Comparison of ENCODE assay signal across 17 cellular contexts in the genomic region with DNA sequence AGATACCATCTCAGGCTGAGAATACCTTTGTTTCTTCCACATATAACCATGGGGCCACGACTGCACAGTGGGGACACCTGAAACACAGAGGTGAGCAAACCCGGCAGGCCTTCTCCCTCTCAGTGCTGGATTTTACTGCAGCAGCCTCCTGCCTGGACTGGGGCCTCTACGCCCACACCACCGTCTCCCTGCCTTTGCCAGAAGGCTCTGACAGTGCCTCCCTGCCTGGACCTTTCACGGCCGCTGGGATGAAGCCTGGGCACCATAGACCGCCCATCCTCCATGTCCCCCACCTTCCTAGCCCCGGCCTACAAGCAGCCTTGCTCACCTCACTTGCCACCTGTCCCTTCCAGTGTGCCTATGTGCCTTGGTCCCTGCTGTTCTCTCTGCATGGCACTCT.
DNase-seq lines count a peak whose midpoint lies in the region; ATAC-seq and TF ChIP-seq lines count a peak whose summit lies in the region.
"Had no signal": no experiment of that assay in that cellular context is flagged by ENCODE, and none has a peak within 500 bp of the region (broad histone marks: within the 10 kb centered on the region; RNA-seq: fewer than 3 reads in every experiment).

No MANE protein-coding gene starts in this region.

- H3K9me3 ChIP-seq in HEK293 (ENCODE audit: control insufficient read depth, insufficient read depth, low read depth, low read length) (no peaks in the 10 kb centered on the region), T-helper 17 cell (ENCODE audit: control insufficient read depth, low read length, poor library complexity, severe bottlenecking) (no peaks in the 10 kb centered on the region), endodermal cell (ENCODE audit: control insufficient read depth, low read length) (no peaks in the 10 kb centered on the region)
- H3K9me3 ChIP-seq: BE2C had no signal

- DNase-seq in T-helper 17 cell (no peak), neural crest cell (ENCODE audit: low read depth, low spot score) (no peak), G401 (ENCODE audit: low spot score) (no peak), endodermal cell (no peak), KG1 (lab: John Stamatoyannopoulos, UW) (no peak), DMS 273 treated with DMSO at 0.1 percent for 48 hours (lab: John Stamatoyannopoulos, UW) (no peak)
- DNase-seq in stimulated activated effector memory CD8-positive, alpha-beta T cell treated with anti-CD3 and anti-CD28 coated beads, Interleukin-12 subunit alpha, Interleukin-12 subunit beta, amount 100 ng/mL, for 72 hours (ENCODE audit: low spot score in 2 of 2), result no peak
- DNase-seq: BE2C; C1 segment of cervical spinal cord; CD4-positive, CD25-positive, alpha-beta regulatory T cell; CD8-positive, alpha-beta memory T cell; COR-L47; GDM1; HCEC 1CT; HFFc6 had no signal

- in situ Hi-C loops in G401 (cut with HindIII; ENCODE audit: low sequenced_read_pairs), result no loop called here

- H3K4me1 ChIP-seq in HEK293 (ENCODE audit: control insufficient read depth, insufficient read depth, low read length), result no peaks in the 10 kb centered on the region
- no peaks in the 10 kb centered on the region for H3K4me1 ChIP-seq in endodermal cell (ENCODE audit: control insufficient read depth, insufficient read depth, low read length)
- H3K4me1 ChIP-seq: BE2C had no signal

- H3K4me3 ChIP-seq in HEK293 (ENCODE audit: low read depth, low read length), result no peak overlapping the region
- no peak overlapping the region for H3K4me3 ChIP-seq in endodermal cell (ENCODE audit: low read length)
- H3K4me3 ChIP-seq: GM23338 had no signal

- H3K9me3 Mint-ChIP-seq in neural crest cell, result no peaks in the 10 kb centered on the region
- no peaks in the 10 kb centered on the region for H3K9me3 Mint-ChIP-seq in stimulated activated effector memory CD8-positive, alpha-beta T cell treated with anti-CD3 and anti-CD28 coated beads, Interleukin-12 subunit alpha, Interleukin-12 subunit beta, amount 100 ng/mL, for 72 hours
- H3K9me3 Mint-ChIP-seq in endodermal cell, result no peaks in the 10 kb centered on the region
- H3K9me3 Mint-ChIP-seq: CD8-positive, alpha-beta memory T cell; GM23338; HFFc6 had no signal

- H3K9ac ChIP-seq in endodermal cell (ENCODE audit: extremely low read depth, low read length, poor library complexity, severe bottlenecking), result no peak overlapping the region

- H3K27me3 Mint-ChIP-seq in T-helper 17 cell (peaks cover 2% of the 10 kb centered on the region), neural crest cell (ENCODE audit: low read depth) (no peaks in the 10 kb centered on the region), endodermal cell (ENCODE audit: insufficient read depth) (no peaks in the 10 kb centered on the region)
- H3K27me3 Mint-ChIP-seq: CD4-positive, CD25-positive, alpha-beta regulatory T cell had no signal

- H3K4me1 Mint-ChIP-seq in T-helper 17 cell, result peaks cover 5% of the 10 kb centered on the region
- no peaks in the 10 kb centered on the region for H3K4me1 Mint-ChIP-seq in neural crest cell
- H3K4me1 Mint-ChIP-seq in stimulated activated effector memory CD8-positive, alpha-beta T cell treated with anti-CD3 and anti-CD28 coated beads, Interleukin-12 subunit alpha, Interleukin-12 subunit beta, amount 100 ng/mL, for 72 hours, result peaks cover 11% of the 10 kb centered on the region
- H3K4me1 Mint-ChIP-seq in endodermal cell, result no peaks in the 10 kb centered on the region
- H3K4me1 Mint-ChIP-seq: GM23338 had no signal

- H3K27ac Mint-ChIP-seq in T-helper 17 cell (peak overlapping the region; percentile 19), neural crest cell (ENCODE audit: unreplicated experiment) (peak overlapping the region; percentile 84), endodermal cell (no peak overlapping the region)
- H3K27ac Mint-ChIP-seq in stimulated activated effector memory CD8-positive, alpha-beta T cell treated with anti-CD3 and anti-CD28 coated beads, Interleukin-12 subunit alpha, Interleukin-12 subunit beta, amount 100 ng/mL, for 72 hours, result peak overlapping the region; percentile 38
- H3K27ac Mint-ChIP-seq: GM23338, HFFc6 had no signal

- ATAC-seq in T-helper 17 cell, result no peak
- no peak for ATAC-seq in stimulated activated effector memory CD8-positive, alpha-beta T cell treated with anti-CD3 and anti-CD28 coated beads, Interleukin-12 subunit alpha, Interleukin-12 subunit beta, amount 100 ng/mL, for 72 hours
- ATAC-seq: GM23338 had no signal

- POLR2A ChIA-PET in HEK293 (lab: Yijun Ruan, JAX), result no interaction called here

- no peaks in the 10 kb centered on the region for H3K27me3 ChIP-seq in endodermal cell (ENCODE audit: control insufficient read depth, insufficient read depth, low read length, poor library complexity, severe bottlenecking)
- H3K27me3 ChIP-seq: BE2C had no signal

- H3K36me3 ChIP-seq in HEK293 (ENCODE audit: control insufficient read depth in 2 of 2, insufficient read depth in 1 of 2, low read length in 2 of 2) (no peaks in the 10 kb centered on the region), endodermal cell (ENCODE audit: control insufficient read depth, insufficient read depth, low read length) (no peaks in the 10 kb centered on the region)
- H3K36me3 ChIP-seq: BE2C had no signal

- H3K27ac ChIP-seq in HEK293 (ENCODE audit: extremely low read depth, low read depth, low read length) (no peak overlapping the region), endodermal cell (ENCODE audit: low read depth, low read length) (no peak overlapping the region)

- H3K4me3 Mint-ChIP-seq in T-helper 17 cell (no peak overlapping the region), neural crest cell (no peak overlapping the region), endodermal cell (no peak overlapping the region)
- H3K4me3 Mint-ChIP-seq in stimulated activated effector memory CD8-positive, alpha-beta T cell treated with anti-CD3 and anti-CD28 coated beads, Interleukin-12 subunit alpha, Interleukin-12 subunit beta, amount 100 ng/mL, for 72 hours, result no peak overlapping the region
- H3K4me3 Mint-ChIP-seq: CD4-positive, CD25-positive, alpha-beta regulatory T cell; CD8-positive, alpha-beta memory T cell; GM23338; HFFc6 had no signal

- H3K36me3 Mint-ChIP-seq in T-helper 17 cell (ENCODE audit: low read depth) (no peaks in the 10 kb centered on the region), neural crest cell (ENCODE audit: low read depth) (no peaks in the 10 kb centered on the region), endodermal cell (ENCODE audit: low read depth) (no peaks in the 10 kb centered on the region)
- H3K36me3 Mint-ChIP-seq in stimulated activated effector memory CD8-positive, alpha-beta T cell treated with anti-CD3 and anti-CD28 coated beads, Interleukin-12 subunit alpha, Interleukin-12 subunit beta, amount 100 ng/mL, for 72 hours, result no peaks in the 10 kb centered on the region
- H3K36me3 Mint-ChIP-seq: CD4-positive, CD25-positive, alpha-beta regulatory T cell had no signal

- CTCF ChIA-PET in HEK293 (lab: Yijun Ruan, JAX), result no interaction called here

- TF ChIP-seq CTCF in HEK293 (tag by site-specific recombination; IDR thresholded peaks at IDR 0.05) (no peak), neural crest cell (conservative IDR thresholded peaks at IDR 0.05) (no peak), endodermal cell (conservative IDR thresholded peaks at IDR 0.05) (no peak)

- 14 to 85% methylated on average over 1 to 8 of the region's 8 CpGs for WGBS in endodermal cell (ENCODE audit: insufficient coverage in 1 of 2, insufficient read length in 1 of 2), 2 experiments

TF ChIP-seq in HEK293, 187 proteins besides CTCF, POLR2A, EP300 and RAD21:
- no peak for TF ChIP-seq ZNF624 (tag by site-specific recombination; IDR thresholded peaks at IDR 0.05)
- TF ChIP-seq ZFHX2 (tag by site-specific recombination; conservative IDR thresholded peaks at IDR 0.05), result 0 out of 2 replicates have a peak, but pooled peaks have one; percentile 10
- no peak for TF ChIP-seq ZNF341 (tag by site-specific recombination; IDR thresholded peaks at IDR 0.05; ENCODE audit: low read depth)
